In the genomic region with DNA sequence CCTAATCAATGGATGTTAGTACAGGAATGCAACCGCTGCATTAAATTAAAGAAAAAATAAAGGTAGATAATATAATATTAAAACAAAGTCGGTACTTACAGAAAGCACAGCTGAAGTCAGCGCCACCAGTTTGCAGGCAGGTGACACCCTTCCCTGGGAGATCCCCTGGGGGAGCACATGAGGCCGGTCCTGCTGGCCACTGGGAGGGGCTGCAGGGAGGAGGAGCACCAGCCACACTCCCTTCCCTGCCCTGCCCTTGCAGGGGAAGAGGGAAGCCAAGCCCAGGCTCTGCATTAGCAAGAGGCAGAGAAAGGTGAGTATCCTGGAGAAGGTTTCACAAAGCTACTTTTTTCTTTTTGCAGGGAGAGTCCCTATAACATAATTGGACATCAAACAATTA, we compare ENCODE assay signal across 1 cellular context.
TF ChIP-seq lines count a peak whose summit lies in the region.

No MANE protein-coding gene starts in this region.

TF ChIP-seq in GM23338, 12 proteins besides CTCF, POLR2A, EP300 and RAD21 (continued from another document):
- TF ChIP-seq, protein P1, sequence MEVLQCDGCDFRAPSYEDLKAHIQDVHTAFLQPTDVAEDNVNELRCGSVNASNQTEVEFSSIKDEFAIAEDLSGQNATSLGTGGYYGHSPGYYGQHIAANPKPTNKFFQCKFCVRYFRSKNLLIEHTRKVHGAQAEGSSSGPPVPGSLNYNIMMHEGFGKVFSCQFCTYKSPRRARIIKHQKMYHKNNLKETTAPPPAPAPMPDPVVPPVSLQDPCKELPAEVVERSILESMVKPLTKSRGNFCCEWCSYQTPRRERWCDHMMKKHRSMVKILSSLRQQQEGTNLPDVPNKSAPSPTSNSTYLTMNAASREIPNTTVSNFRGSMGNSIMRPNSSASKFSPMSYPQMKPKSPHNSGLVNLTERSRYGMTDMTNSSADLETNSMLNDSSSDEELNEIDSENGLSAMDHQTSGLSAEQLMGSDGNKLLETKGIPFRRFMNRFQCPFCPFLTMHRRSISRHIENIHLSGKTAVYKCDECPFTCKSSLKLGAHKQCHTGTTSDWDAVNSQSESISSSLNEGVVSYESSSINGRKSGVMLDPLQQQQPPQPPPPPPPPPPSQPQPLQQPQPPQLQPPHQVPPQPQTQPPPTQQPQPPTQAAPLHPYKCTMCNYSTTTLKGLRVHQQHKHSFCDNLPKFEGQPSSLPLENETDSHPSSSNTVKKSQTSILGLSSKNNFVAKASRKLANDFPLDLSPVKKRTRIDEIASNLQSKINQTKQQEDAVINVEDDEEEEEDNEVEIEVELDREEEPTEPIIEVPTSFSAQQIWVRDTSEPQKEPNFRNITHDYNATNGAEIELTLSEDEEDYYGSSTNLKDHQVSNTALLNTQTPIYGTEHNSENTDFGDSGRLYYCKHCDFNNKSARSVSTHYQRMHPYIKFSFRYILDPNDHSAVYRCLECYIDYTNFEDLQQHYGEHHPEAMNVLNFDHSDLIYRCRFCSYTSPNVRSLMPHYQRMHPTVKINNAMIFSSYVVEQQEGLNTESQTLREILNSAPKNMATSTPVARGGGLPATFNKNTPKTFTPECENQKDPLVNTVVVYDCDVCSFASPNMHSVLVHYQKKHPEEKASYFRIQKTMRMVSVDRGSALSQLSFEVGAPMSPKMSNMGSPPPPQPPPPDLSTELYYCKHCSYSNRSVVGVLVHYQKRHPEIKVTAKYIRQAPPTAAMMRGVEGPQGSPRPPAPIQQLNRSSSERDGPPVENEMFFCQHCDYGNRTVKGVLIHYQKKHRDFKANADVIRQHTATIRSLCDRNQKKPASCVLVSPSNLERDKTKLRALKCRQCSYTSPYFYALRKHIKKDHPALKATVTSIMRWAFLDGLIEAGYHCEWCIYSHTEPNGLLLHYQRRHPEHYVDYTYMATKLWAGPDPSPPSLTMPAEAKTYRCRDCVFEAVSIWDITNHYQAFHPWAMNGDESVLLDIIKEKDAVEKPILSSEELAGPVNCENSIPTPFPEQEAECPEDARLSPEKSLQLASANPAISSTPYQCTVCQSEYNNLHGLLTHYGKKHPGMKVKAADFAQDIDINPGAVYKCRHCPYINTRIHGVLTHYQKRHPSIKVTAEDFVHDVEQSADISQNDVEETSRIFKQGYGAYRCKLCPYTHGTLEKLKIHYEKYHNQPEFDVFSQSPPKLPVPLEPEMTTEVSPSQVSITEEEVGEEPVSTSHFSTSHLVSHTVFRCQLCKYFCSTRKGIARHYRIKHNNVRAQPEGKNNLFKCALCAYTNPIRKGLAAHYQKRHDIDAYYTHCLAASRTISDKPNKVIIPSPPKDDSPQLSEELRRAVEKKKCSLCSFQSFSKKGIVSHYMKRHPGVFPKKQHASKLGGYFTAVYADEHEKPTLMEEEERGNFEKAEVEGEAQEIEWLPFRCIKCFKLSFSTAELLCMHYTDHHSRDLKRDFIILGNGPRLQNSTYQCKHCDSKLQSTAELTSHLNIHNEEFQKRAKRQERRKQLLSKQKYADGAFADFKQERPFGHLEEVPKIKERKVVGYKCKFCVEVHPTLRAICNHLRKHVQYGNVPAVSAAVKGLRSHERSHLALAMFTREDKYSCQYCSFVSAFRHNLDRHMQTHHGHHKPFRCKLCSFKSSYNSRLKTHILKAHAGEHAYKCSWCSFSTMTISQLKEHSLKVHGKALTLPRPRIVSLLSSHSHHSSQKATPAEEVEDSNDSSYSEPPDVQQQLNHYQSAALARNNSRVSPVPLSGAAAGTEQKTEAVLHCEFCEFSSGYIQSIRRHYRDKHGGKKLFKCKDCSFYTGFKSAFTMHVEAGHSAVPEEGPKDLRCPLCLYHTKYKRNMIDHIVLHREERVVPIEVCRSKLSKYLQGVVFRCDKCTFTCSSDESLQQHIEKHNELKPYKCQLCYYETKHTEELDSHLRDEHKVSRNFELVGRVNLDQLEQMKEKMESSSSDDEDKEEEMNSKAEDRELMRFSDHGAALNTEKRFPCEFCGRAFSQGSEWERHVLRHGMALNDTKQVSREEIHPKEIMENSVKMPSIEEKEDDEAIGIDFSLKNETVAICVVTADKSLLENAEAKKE (CRISPR knock-in tag; IDR thresholded peaks at IDR 0.05), result no peak
- TF ChIP-seq JUNB (IDR thresholded peaks at IDR 0.05; ENCODE audit: unreplicated experiment), result no peak
